In genomic region chr6:152161501-152161900, GRCh38 we compare ENCODE assay signal across 1 cellular context.
TF ChIP-seq lines count a peak whose summit lies in the region.

No MANE protein-coding gene starts in this region.

TF ChIP-seq in HepG2, 621 proteins besides CTCF, POLR2A, EP300 and RAD21 (continued from another document):
- TF ChIP-seq ZNF646 (CRISPR knock-in tag; IDR thresholded peaks at IDR 0.05) = no peak
- no peak for TF ChIP-seq ZNF350 (CRISPR knock-in tag; IDR thresholded peaks at IDR 0.05; ENCODE audit: borderline replicate concordance, low read depth)
- no peak for TF ChIP-seq CREM (IDR thresholded peaks at IDR 0.05)
- TF ChIP-seq CREM (CRISPR knock-in tag; IDR thresholded peaks at IDR 0.05) = no peak
- no peak for TF ChIP-seq RBM39 (IDR thresholded peaks at IDR 0.05; ENCODE audit: low read depth, low read length, poor library complexity, severe bottlenecking)
- no peak for TF ChIP-seq PRPF4 (IDR thresholded peaks at IDR 0.05; ENCODE audit: low read depth, low read length, poor library complexity, severe bottlenecking)
- no peak for TF ChIP-seq TFE3 (CRISPR knock-in tag; IDR thresholded peaks at IDR 0.05)
- TF ChIP-seq FOXC1 (CRISPR knock-in tag; IDR thresholded peaks at IDR 0.05; ENCODE audit: borderline replicate concordance) = no peak
- TF ChIP-seq ZNF558 (CRISPR knock-in tag; IDR thresholded peaks at IDR 0.05; ENCODE audit: borderline replicate concordance) = no peak
- no peak for TF ChIP-seq FOXO1 (CRISPR knock-in tag; IDR thresholded peaks at IDR 0.05)
- TF ChIP-seq ZNF644 (CRISPR knock-in tag; IDR thresholded peaks at IDR 0.05; ENCODE audit: low read depth) = no peak
- no peak for TF ChIP-seq E2F2 (CRISPR knock-in tag; IDR thresholded peaks at IDR 0.05; ENCODE audit: borderline replicate concordance)
- no peak for TF ChIP-seq ZNF207 (IDR thresholded peaks at IDR 0.05; ENCODE audit: borderline replicate concordance)
- TF ChIP-seq KDM5A (IDR thresholded peaks at IDR 0.05; ENCODE audit: borderline replicate concordance, low read length) = no peak
- no peak for TF ChIP-seq PBX2 (CRISPR knock-in tag; IDR thresholded peaks at IDR 0.05)
- no peak for TF ChIP-seq ZNF556 (CRISPR knock-in tag; IDR thresholded peaks at IDR 0.05; ENCODE audit: borderline replicate concordance)
- no peak for TF ChIP-seq ZNF841 (CRISPR knock-in tag; IDR thresholded peaks at IDR 0.05; ENCODE audit: borderline replicate concordance)
- TF ChIP-seq IRF2 (CRISPR knock-in tag; IDR thresholded peaks at IDR 0.05) = no peak
- no peak for TF ChIP-seq RBM22 (optimal IDR thresholded peaks at IDR 0.05; ENCODE audit: low read length)
